10 cellular contexts compared by ENCODE assay signal in the genomic region with DNA sequence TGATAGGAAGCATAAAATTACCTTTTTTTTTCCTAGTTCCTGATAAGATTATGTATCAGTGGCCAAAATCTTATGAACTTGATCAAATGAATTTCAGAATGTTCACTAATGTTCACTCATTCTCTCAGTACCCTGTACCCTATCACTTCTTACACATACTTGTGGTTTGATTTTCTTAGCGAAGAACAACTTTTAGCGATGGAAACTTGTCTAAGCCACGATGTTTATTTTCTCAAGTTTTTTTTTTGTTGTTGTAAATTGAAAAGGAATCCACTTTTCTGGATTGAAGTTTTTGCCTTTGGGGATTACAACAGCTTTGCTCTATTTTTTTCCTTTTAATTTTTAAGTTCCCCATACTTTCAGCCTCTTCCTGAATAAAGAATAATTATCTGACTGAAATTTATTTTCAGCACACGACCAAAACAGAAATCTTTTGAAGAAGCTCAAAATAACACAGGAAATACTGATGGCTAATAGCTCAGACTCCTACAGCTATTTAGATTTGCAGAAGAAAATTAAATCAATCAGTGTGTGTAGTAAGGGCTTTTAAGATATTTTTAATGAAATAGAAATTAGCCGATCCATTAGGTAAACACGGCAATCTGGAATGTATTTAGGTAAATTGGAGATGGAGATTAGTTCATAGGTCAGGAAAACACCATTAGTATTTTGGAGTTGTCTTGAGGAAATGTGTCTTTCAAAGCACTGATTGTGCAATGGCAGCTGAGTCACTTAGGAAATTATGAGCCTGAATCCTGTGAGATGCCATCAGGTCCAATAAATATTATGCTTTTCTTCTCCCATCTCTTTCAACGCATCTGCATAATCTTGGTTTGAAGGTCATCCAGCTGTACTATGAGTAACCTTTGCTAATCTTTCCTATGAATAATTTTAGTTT.
DNase-seq lines count a peak whose midpoint lies in the region; ATAC-seq and TF ChIP-seq lines count a peak whose summit lies in the region.
"Had no signal": no experiment of that assay in that cellular context is flagged by ENCODE, and none has a peak within 500 bp of the region (broad histone marks: within the 10 kb centered on the region; RNA-seq: fewer than 3 reads in every experiment).

No MANE protein-coding gene starts in this region.

- no peak for TF ChIP-seq CTCF in epithelial cell of proximal tubule (conservative IDR thresholded peaks at IDR 0.05; ENCODE audit: low read depth, low read length)
- no peak for TF ChIP-seq CTCF in omental fat pad (IDR thresholded peaks at IDR 0.05)

- peaks cover 35% of the 10 kb centered on the region for H3K4me1 Mint-ChIP-seq in activated naive CD8-positive, alpha-beta T cell treated with anti-CD3 and anti-CD28 coated beads, Interleukin-2, amount 50 U/mL, for 24 hours

- no peaks in the 10 kb centered on the region for H3K27me3 Mint-ChIP-seq in activated naive CD8-positive, alpha-beta T cell treated with anti-CD3 and anti-CD28 coated beads, Interleukin-2, amount 50 U/mL, for 24 hours

- no peak overlapping the region for H3K4me3 ChIP-seq in epithelial cell of proximal tubule (ENCODE audit: low read depth, low read length)

- H3K36me3 Mint-ChIP-seq in activated naive CD8-positive, alpha-beta T cell treated with anti-CD3 and anti-CD28 coated beads, Interleukin-2, amount 50 U/mL, for 24 hours (ENCODE audit: low read depth), result no peaks in the 10 kb centered on the region

- DNase-seq in CD1c-positive myeloid dendritic cell (ENCODE audit: extremely low spot score) (peak; percentile 28), MV-4-11 (lab: John Stamatoyannopoulos, UW) (peak; percentile 58), epithelial cell of proximal tubule (ENCODE audit: low read depth) (peak; percentile 20), omental fat pad (ENCODE audit: low spot score) (peak; percentile 60)
- no peak for DNase-seq in activated naive CD8-positive, alpha-beta T cell treated with anti-CD3 and anti-CD28 coated beads, Interleukin-2, amount 50 U/mL, for 24 hours
- DNase-seq: NCI-H2171; stimulated activated CD4-positive, alpha-beta T cell treated with anti-CD3 and anti-CD28 coated beads, Interleukin-1b, Interleukin-23, amount 100 ng/mL, for 48 hours had no signal

- no peak overlapping the region for H3K27ac Mint-ChIP-seq in activated naive CD8-positive, alpha-beta T cell treated with anti-CD3 and anti-CD28 coated beads, Interleukin-2, amount 50 U/mL, for 24 hours

- no peak overlapping the region for H3K4me3 Mint-ChIP-seq in activated naive CD8-positive, alpha-beta T cell treated with anti-CD3 and anti-CD28 coated beads, Interleukin-2, amount 50 U/mL, for 24 hours

- ATAC-seq in omental fat pad (ENCODE audit: low FRiP score) (peak; percentile 88), GM18861 (IDR thresholded peaks at IDR 0.05; ENCODE audit: unreplicated experiment) (no peak), GM18870 (IDR thresholded peaks at IDR 0.05; ENCODE audit: unreplicated experiment) (no peak), GM19397 (IDR thresholded peaks at IDR 0.05; ENCODE audit: unreplicated experiment) (no peak)
- ATAC-seq in activated naive CD8-positive, alpha-beta T cell treated with anti-CD3 and anti-CD28 coated beads, Interleukin-2, amount 50 U/mL, for 24 hours, result no peak

- peaks cover 4% of the 10 kb centered on the region for H3K9me3 Mint-ChIP-seq in activated naive CD8-positive, alpha-beta T cell treated with anti-CD3 and anti-CD28 coated beads, Interleukin-2, amount 50 U/mL, for 24 hours
